In genomic region chr3:139558351-139559170, GRCh38 we compare ENCODE assay signal across 16 cellular contexts. TPM values are rescaled to one million over a fixed set of nuclear protein-coding genes. Genes with fewer than 3 reads are reported as not detected.
"Had no signal": no experiment of that assay in that cellular context is flagged by ENCODE, and none has a peak within 500 bp of the region (broad histone marks: within the 10 kb centered on the region; RNA-seq: fewer than 3 reads in every experiment).

No MANE protein-coding gene starts in this region.

- H3K4me3 ChIP-seq: psoas muscle, thoracic aorta had no signal

- H3K36me3 ChIP-seq: brain microvascular endothelial cell, thoracic aorta had no signal

- FAIRE-seq: urothelium cell line had no signal

- H3K4me3 Mint-ChIP-seq: activated CD4-positive, alpha-beta T cell treated with anti-CD3 and anti-CD28 coated beads, Interleukin-2, amount 10 ng/mL, durations not matched to agents 7 days and 5 days; endodermal cell; natural killer cell treated with Interleukin-12 subunit alpha and Interleukin-12 subunit beta and Interleukin-15 and Interleukin-18, amount 100 ng/mL, for 72 hours; stimulated activated naive CD8-positive, alpha-beta T cell treated with anti-CD3 and anti-CD28 coated beads, Interleukin-15, Interleukin-2, amounts not matched to agents 100 ng/mL and 50 ng/mL, for 24 hours; WTC11 had no signal

- H3K36me3 Mint-ChIP-seq: natural killer cell treated with Interleukin-12 subunit alpha and Interleukin-12 subunit beta and Interleukin-15 and Interleukin-18, amount 100 ng/mL, for 72 hours; WTC11 had no signal

- DNase-seq: activated CD4-positive, alpha-beta T cell treated with anti-CD3 and anti-CD28 coated beads, Interleukin-2, amount 10 ng/mL, durations not matched to agents 7 days and 5 days; activated CD8-positive, alpha-beta memory T cell treated with anti-CD3 and anti-CD28 coated beads for 24 hours; activated naive CD4-positive, alpha-beta T cell treated with anti-CD3 and anti-CD28 coated beads, Interleukin-2, amount 50 U/mL, for 16 hours; foreskin melanocyte; head of caudate nucleus; occipital lobe; psoas muscle; stimulated activated CD4-positive, alpha-beta T cell treated with anti-CD3 and anti-CD28 coated beads, Interleukin-12 subunit alpha, Interleukin-12 subunit beta, amount 100 ng/mL, for 4 hours had no signal

- H3K27me3 Mint-ChIP-seq: stimulated activated naive CD8-positive, alpha-beta T cell treated with anti-CD3 and anti-CD28 coated beads, Interleukin-15, Interleukin-2, amounts not matched to agents 100 ng/mL and 50 ng/mL, for 24 hours had no signal

- H3K4me1 ChIP-seq: psoas muscle had no signal

- H3K27ac Mint-ChIP-seq: activated CD4-positive, alpha-beta T cell treated with anti-CD3 and anti-CD28 coated beads, Interleukin-2, amount 10 ng/mL, durations not matched to agents 7 days and 5 days; endodermal cell; natural killer cell treated with Interleukin-12 subunit alpha and Interleukin-12 subunit beta and Interleukin-15 and Interleukin-18, amount 100 ng/mL, for 72 hours; stimulated activated naive CD8-positive, alpha-beta T cell treated with anti-CD3 and anti-CD28 coated beads, Interleukin-15, Interleukin-2, amounts not matched to agents 100 ng/mL and 50 ng/mL, for 24 hours; WTC11 had no signal

- H3K9me3 ChIP-seq: psoas muscle, thoracic aorta had no signal

- H3K27me3 ChIP-seq: brain microvascular endothelial cell had no signal

- H3K4me1 Mint-ChIP-seq: activated CD4-positive, alpha-beta T cell treated with anti-CD3 and anti-CD28 coated beads, Interleukin-2, amount 10 ng/mL, durations not matched to agents 7 days and 5 days had no signal

- H3K9me3 Mint-ChIP-seq: activated CD4-positive, alpha-beta T cell treated with anti-CD3 and anti-CD28 coated beads, Interleukin-2, amount 10 ng/mL, durations not matched to agents 7 days and 5 days; endodermal cell; natural killer cell treated with Interleukin-12 subunit alpha and Interleukin-12 subunit beta and Interleukin-15 and Interleukin-18, amount 100 ng/mL, for 72 hours; stimulated activated naive CD8-positive, alpha-beta T cell treated with anti-CD3 and anti-CD28 coated beads, Interleukin-15, Interleukin-2, amounts not matched to agents 100 ng/mL and 50 ng/mL, for 24 hours; WTC11 had no signal

- H3K27ac ChIP-seq: brain microvascular endothelial cell, psoas muscle, thoracic aorta had no signal

- ATAC-seq: natural killer cell treated with Interleukin-12 subunit alpha and Interleukin-12 subunit beta and Interleukin-15 and Interleukin-18, amount 100 ng/mL, for 72 hours; psoas muscle; WTC11 had no signal

RNA-seq across cellular contexts. Expression of gene RBP1, which starts 19.0 kb away (rescaled TPM):
- total RNA-seq: activated CD4-positive, alpha-beta T cell treated with anti-CD3 and anti-CD28 coated beads, Interleukin-2, amount 10 ng/mL, durations not matched to agents 7 days and 5 days; natural killer cell treated with Interleukin-12 subunit alpha and Interleukin-12 subunit beta and Interleukin-15 and Interleukin-18, amount 100 ng/mL, for 72 hours; T-helper 1 cell treated with Interleukin-12 subunit alpha and Interleukin-12 subunit beta and Interleukin-4 antibody, amounts not matched to agents 30 ng/mL and 1 ng/mL, for 36 hours had no signal
